31 cellular contexts compared by ENCODE assay signal in genomic region chr2:42741140-42741539, GRCh38. TPM values are rescaled to one million over a fixed set of nuclear protein-coding genes. Genes with fewer than 3 reads are reported as not detected.
"Had no signal": no experiment of that assay in that cellular context is flagged by ENCODE, and none has a peak within 500 bp of the region (broad histone marks: within the 10 kb centered on the region; RNA-seq: fewer than 3 reads in every experiment).

No MANE protein-coding gene starts in this region.

- H3K27me3 ChIP-seq: breast epithelium, SJCRH30 had no signal

- H3K36me3 ChIP-seq: breast epithelium, SJCRH30 had no signal

- DNase-seq: activated B cell treated with CpG ODN at 0.5 μM for 24 hours; activated CD4-positive, alpha-beta memory T cell treated with anti-CD3 and anti-CD28 coated beads, Interleukin-2, amount 10 ng/mL, durations not matched to agents 7 days and 5 days; activated CD4-positive, alpha-beta T cell treated with anti-CD3 and anti-CD28 coated beads for 1 hour; activated CD4-positive, alpha-beta T cell treated with anti-CD3 and anti-CD28 coated beads, Interleukin-2, amount 50 U/mL, for 1 hour; activated gamma-delta T cell treated with Interleukin-2 at 50 U/mL for 16 hours; activated T-cell treated with anti-CD3 and anti-CD28 coated beads for 4 hours; activated T-cell treated with anti-CD3 and anti-CD28 coated beads, Interleukin-2, amount 50 U/mL, for 48 hours; aorta; caudate nucleus; NCI-H1092; NCI-H1417; NCI-H1694; NCI-H2029; NCI-H2107; NCI-H345; NCI-H510A; NCI-H526 treated with DMSO at 0.1 percent for 48 hours; NCI-H82; RPMI8226; SJCRH30; SW 1271; T-helper 9 cell had no signal

- H3K4me3 ChIP-seq: breast epithelium, SJCRH30 had no signal

- ATAC-seq: activated T-helper 17 cell treated with anti-CD3 and anti-CD28 coated beads, Interleukin-2, amount 50 U/mL, for 72 hours; Panc1; Right ventricle myocardium inferior; SK-N-SH treated with all-trans-retinoic acid at 6 μM for 48 hours had no signal

- H3K9ac ChIP-seq: KMS-11 had no signal

- H3K4me1 ChIP-seq: breast epithelium, SJCRH30 had no signal

- H3K9me3 ChIP-seq: breast epithelium, SJCRH30 had no signal

- H3K27ac ChIP-seq: breast epithelium, KMS-11, SJCRH30 had no signal

- H3K4me2 ChIP-seq: KMS-11 had no signal

RNA-seq across cellular contexts. Expression of gene OXER1, which starts 22.8 kb away (rescaled TPM):
- total RNA-seq: activated CD4-positive, alpha-beta memory T cell treated with anti-CD3 and anti-CD28 coated beads, Interleukin-2, amount 10 ng/mL, durations not matched to agents 7 days and 5 days; activated CD8-positive, alpha-beta memory T cell treated with anti-CD3 and anti-CD28 coated beads for 36 hours; MCF 10A; OCI-LY7 had no signal

RNA-seq across cellular contexts. Expression of gene HAAO, which starts 51.2 kb away (rescaled TPM):
- total RNA-seq: MCF 10A, OCI-LY7 had no signal
